ENCODE assay signal across 1 cellular context in genomic region chr1:155008015-155008941, GRCh38.
TF ChIP-seq lines count a peak whose summit lies in the region.

No MANE protein-coding gene starts in this region.

TF ChIP-seq in K562, 482 proteins besides CTCF, POLR2A, EP300 and RAD21 (continues in another document):
- TF ChIP-seq RNF219 (CRISPR knock-in tag; IDR thresholded peaks at IDR 0.05) (no peak), TARDBP (IDR thresholded peaks at IDR 0.05) (no peak), MEIS2 (IDR thresholded peaks at IDR 0.05; ENCODE audit: partially characterized antibody) (no peak), TBP (optimal IDR thresholded peaks at IDR 0.05; ENCODE audit: low read depth, low read length) (no peak), SOX6 (IDR thresholded peaks at IDR 0.05) (no peak), ZBTB2 (IDR thresholded peaks at IDR 0.05) (0 out of 2 replicates have a peak, but pooled peaks have one; percentile 35), RB1 (IDR thresholded peaks at IDR 0.05; ENCODE audit: low read depth) (0 out of 2 replicates have a peak, but pooled peaks have one; percentile 2), HES1 (IDR thresholded peaks at IDR 0.05; ENCODE audit: low read depth) (no peak), ARID1B (IDR thresholded peaks at IDR 0.05) (peak; percentile 26; the same call in 1 of the 2 replicates), ZNF444 (CRISPR knock-in tag; IDR thresholded peaks at IDR 0.05) (peak; percentile 65; the same call in 1 of the 2 replicates), TRIM24 (IDR thresholded peaks at IDR 0.05) (peak in 1 of 2 experiments; percentile 32; a peak in 1 of 4 replicates), ZNF239 (CRISPR knock-in tag; IDR thresholded peaks at IDR 0.05) (no peak), TCF3 (CRISPR knock-in tag; IDR thresholded peaks at IDR 0.05) (no peak), TEAD4 (IDR thresholded peaks at IDR 0.05; ENCODE audit: low read length) (no peak), TEAD4 (CRISPR knock-in tag; IDR thresholded peaks at IDR 0.05; ENCODE audit: borderline replicate concordance) (no peak), RBFOX2 (IDR thresholded peaks at IDR 0.05; ENCODE audit: low read depth, low read length) (peak; percentile 57), U2AF2 (optimal IDR thresholded peaks at IDR 0.05; ENCODE audit: low read depth, low read length) (no peak), EGR1 (conservative IDR thresholded peaks at IDR 0.05) (peak; percentile 82), ERF (CRISPR knock-in tag; IDR thresholded peaks at IDR 0.05) (no peak), ZNF174 (CRISPR knock-in tag; IDR thresholded peaks at IDR 0.05) (no peak), HLTF (IDR thresholded peaks at IDR 0.05) (no peak), ESRRB (CRISPR knock-in tag; IDR thresholded peaks at IDR 0.05; ENCODE audit: borderline replicate concordance) (no peak), HMBOX1 (IDR thresholded peaks at IDR 0.05) (no peak), ZBTB7A (IDR thresholded peaks at IDR 0.05; ENCODE audit: borderline replicate concordance, control insufficient read depth, low read depth, low read length) (no peak), ZNF274 (IDR thresholded peaks at IDR 0.05; ENCODE audit: borderline replicate concordance, low read depth, low read length) (no peak), ZNF280B (CRISPR knock-in tag; IDR thresholded peaks at IDR 0.05) (no peak), HDGF (IDR thresholded peaks at IDR 0.05) (0 out of 2 replicates have a peak, but pooled peaks have one; percentile 52), SNIP1 (IDR thresholded peaks at IDR 0.05; ENCODE audit: low read depth) (no peak), VEZF1 (CRISPR knock-in tag; IDR thresholded peaks at IDR 0.05) (peak; percentile 60), ZKSCAN3 (CRISPR knock-in tag; IDR thresholded peaks at IDR 0.05) (no peak), CBX8 (IDR thresholded peaks at IDR 0.05; ENCODE audit: borderline replicate concordance, extremely low read depth, low read depth, low read length, poor library complexity, severe bottlenecking) (no peak), ZZZ3 (IDR thresholded peaks at IDR 0.05) (no peak), XRCC5 (IDR thresholded peaks at IDR 0.05; ENCODE audit: low read depth, low read length) (no peak), KLF10 (CRISPR knock-in tag; IDR thresholded peaks at IDR 0.05) (no peak), HDAC2 (IDR thresholded peaks at IDR 0.05) (no peak), ZNF740 (CRISPR knock-in tag; IDR thresholded peaks at IDR 0.05) (no peak), ZNF740 (tag; IDR thresholded peaks at IDR 0.05) (no peak), ZNF407 (IDR thresholded peaks at IDR 0.05; ENCODE audit: low read depth) (no peak), COPS2 (conservative IDR thresholded peaks at IDR 0.05) (no peak), ZNF146 (CRISPR knock-in tag; IDR thresholded peaks at IDR 0.05; ENCODE audit: unreplicated experiment) (no peak), ZNF609 (CRISPR knock-in tag; IDR thresholded peaks at IDR 0.05; ENCODE audit: borderline replicate concordance) (no peak), ARNT (IDR thresholded peaks at IDR 0.05) (no peak)
